In the genomic region with DNA sequence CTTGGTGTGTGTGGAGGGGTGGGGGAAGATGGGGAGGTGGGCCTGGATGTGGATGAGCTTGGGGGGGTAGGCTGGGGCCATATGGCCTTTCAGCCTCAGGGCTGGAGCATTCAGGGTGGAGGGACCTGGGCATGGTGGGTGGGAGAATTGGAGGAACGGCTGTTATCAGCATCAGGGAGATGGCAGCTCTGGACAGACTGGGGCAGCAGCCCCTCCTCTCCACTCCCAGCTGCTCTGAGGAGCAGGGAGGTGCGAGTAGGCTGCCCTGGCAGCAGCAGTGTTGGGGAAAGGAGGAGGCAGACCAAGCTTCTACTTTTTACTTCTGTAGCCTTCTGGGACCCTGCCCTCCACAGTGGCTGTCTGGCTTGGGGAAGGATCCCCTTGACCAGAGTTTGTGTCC, we compare ENCODE assay signal across 1 cellular context.
A peak's percentile ranks its signal among the peaks of the same experiment; 100 is the strongest.
TF ChIP-seq lines count a peak whose summit lies in the region.

No MANE protein-coding gene starts in this region.

TF ChIP-seq in K562, 482 proteins besides CTCF, POLR2A, EP300 and RAD21:
- TF ChIP-seq SIN3A (IDR thresholded peaks at IDR 0.05; ENCODE audit: borderline replicate concordance in 2 of 2, control insufficient read depth in 1 of 2, low read depth in 2 of 2, low read length in 2 of 2) (no peak), CREB1 (IDR thresholded peaks at IDR 0.05) (no peak), CREB1 (CRISPR knock-in tag; IDR thresholded peaks at IDR 0.05) (0 out of 2 replicates have a peak, but pooled peaks have one; percentile 13)
TF ChIP-seq in K562: peak in this region for 1.
